Comparison of ENCODE assay signal across 27 cellular contexts in genomic region chr19:30263719-30264440, GRCh38.
"Had no signal": no experiment of that assay in that cellular context is flagged by ENCODE, and none has a peak within 500 bp of the region (broad histone marks: within the 10 kb centered on the region; RNA-seq: fewer than 3 reads in every experiment).

No MANE protein-coding gene starts in this region.

- H3K9me3 Mint-ChIP-seq: activated T-cell treated with anti-CD3 and anti-CD28 coated beads, Interleukin-2, amount 50 U/mL, for 24 hours; activated T-helper 17 cell treated with anti-CD3 and anti-CD28 coated beads, Interleukin-2, amount 50 U/mL, for 72 hours; natural killer cell; stimulated activated naive B cell treated with anti-CD40 and anti-IgM and Interleukin-4, amounts not matched to agents 10 μg/mL and 1 μg/mL and 100 μg/mL, for 72 hours; T-cell; T-helper 2 cell treated with Interferon-gamma antibody and Interleukin-4, amounts not matched to agents 5 μg/mL and 100 μg/mL, for 36 hours had no signal

- H3K27ac ChIP-seq: adrenal gland, ascending aorta, heart right ventricle, left lung, sigmoid colon, transverse colon, uterus had no signal

- H3K4me3 ChIP-seq: adrenal gland, ascending aorta, heart right ventricle, left lung, sigmoid colon, smooth muscle cell, transverse colon, uterus had no signal

- H3K27me3 ChIP-seq: adrenal gland, ascending aorta, uterus had no signal

- H3K36me3 Mint-ChIP-seq: immature natural killer cell; natural killer cell; stimulated activated naive B cell treated with anti-CD40 and anti-IgM and Interleukin-4, amounts not matched to agents 10 μg/mL and 1 μg/mL and 100 μg/mL, for 72 hours; T-cell; WTC11 had no signal

- H3K4me1 ChIP-seq: adrenal gland, ascending aorta, heart right ventricle, left lung, sigmoid colon, transverse colon, uterus had no signal

- H3K36me3 ChIP-seq: adrenal gland, ascending aorta, heart right ventricle, left lung, sigmoid colon, transverse colon, uterus had no signal

- H3K4me1 Mint-ChIP-seq: activated CD4-positive, alpha-beta T cell treated with anti-CD3 and anti-CD28 coated beads for 36 hours; activated T-helper 17 cell treated with anti-CD3 and anti-CD28 coated beads, Interleukin-2, amount 50 U/mL, for 72 hours; immature natural killer cell; natural killer cell; stimulated activated naive B cell treated with anti-CD40 and anti-IgM and Interleukin-4, amounts not matched to agents 10 μg/mL and 1 μg/mL and 100 μg/mL, for 72 hours; T-cell had no signal

- H3K27ac Mint-ChIP-seq: activated CD4-positive, alpha-beta T cell treated with anti-CD3 and anti-CD28 coated beads for 36 hours; activated naive CD8-positive, alpha-beta T cell; activated T-cell treated with anti-CD3 and anti-CD28 coated beads, Interleukin-2, amount 50 U/mL, for 24 hours; activated T-helper 17 cell treated with anti-CD3 and anti-CD28 coated beads, Interleukin-2, amount 50 U/mL, for 72 hours; immature natural killer cell; natural killer cell; stimulated activated naive B cell treated with anti-CD40 and anti-IgM and Interleukin-4, amounts not matched to agents 10 μg/mL and 1 μg/mL and 100 μg/mL, for 72 hours; T-cell; T-helper 2 cell treated with Interferon-gamma antibody and Interleukin-4, amounts not matched to agents 5 μg/mL and 100 μg/mL, for 36 hours; WTC11 had no signal

- DNase-seq: activated CD4-positive, alpha-beta T cell treated with anti-CD3 and anti-CD28 coated beads for 36 hours; activated CD4-positive, alpha-beta T cell treated with anti-CD3 and anti-CD28 coated beads, Interleukin-2, amount 50 U/mL, for 4 hours; activated CD8-positive, alpha-beta memory T cell treated with anti-CD3 and anti-CD28 coated beads for 24 hours; activated CD8-positive, alpha-beta memory T cell treated with anti-CD3 and anti-CD28 coated beads, Interleukin-2, amount 50 U/mL, for 4 hours; activated naive CD4-positive, alpha-beta T cell; activated T-cell treated with anti-CD3 and anti-CD28 coated beads, Interleukin-2, amount 50 U/mL, for 24 hours; adrenal gland; central memory CD4-positive, alpha-beta T cell; effector memory CD4-positive, alpha-beta T cell; heart right ventricle; immature natural killer cell; left lung; natural killer cell; sigmoid colon; stimulated activated CD4-positive, alpha-beta T cell treated with anti-CD3 and anti-CD28 coated beads, Interleukin-15, amount 100 ng/mL, for 24 hours; stimulated activated CD4-positive, alpha-beta T cell treated with anti-CD3 and anti-CD28 coated beads, Interleukin-2, amount 100 ng/mL, for 48 hours; stimulated activated CD8-positive, alpha-beta memory T cell treated with anti-CD3 and anti-CD28 coated beads, Interleukin-4, amount 100 ng/mL, for 48 hours; stimulated activated naive B cell treated with anti-CD40 and anti-IgM and Interleukin-4, amounts not matched to agents 10 μg/mL and 1 μg/mL and 100 μg/mL, for 72 hours; T-cell; transverse colon; uterus had no signal

- H3K4me3 Mint-ChIP-seq: activated CD4-positive, alpha-beta T cell treated with anti-CD3 and anti-CD28 coated beads for 36 hours; activated naive CD8-positive, alpha-beta T cell; activated T-cell treated with anti-CD3 and anti-CD28 coated beads, Interleukin-2, amount 50 U/mL, for 24 hours; activated T-helper 17 cell treated with anti-CD3 and anti-CD28 coated beads, Interleukin-2, amount 50 U/mL, for 72 hours; immature natural killer cell; natural killer cell; stimulated activated naive B cell treated with anti-CD40 and anti-IgM and Interleukin-4, amounts not matched to agents 10 μg/mL and 1 μg/mL and 100 μg/mL, for 72 hours; T-cell; T-helper 2 cell treated with Interferon-gamma antibody and Interleukin-4, amounts not matched to agents 5 μg/mL and 100 μg/mL, for 36 hours; WTC11 had no signal

- H3K4me2 ChIP-seq: smooth muscle cell had no signal

- H3K9me3 ChIP-seq: adrenal gland, ascending aorta, heart right ventricle, left lung, sigmoid colon, transverse colon, uterus had no signal
